10 cellular contexts compared by ENCODE assay signal in the genomic region with DNA sequence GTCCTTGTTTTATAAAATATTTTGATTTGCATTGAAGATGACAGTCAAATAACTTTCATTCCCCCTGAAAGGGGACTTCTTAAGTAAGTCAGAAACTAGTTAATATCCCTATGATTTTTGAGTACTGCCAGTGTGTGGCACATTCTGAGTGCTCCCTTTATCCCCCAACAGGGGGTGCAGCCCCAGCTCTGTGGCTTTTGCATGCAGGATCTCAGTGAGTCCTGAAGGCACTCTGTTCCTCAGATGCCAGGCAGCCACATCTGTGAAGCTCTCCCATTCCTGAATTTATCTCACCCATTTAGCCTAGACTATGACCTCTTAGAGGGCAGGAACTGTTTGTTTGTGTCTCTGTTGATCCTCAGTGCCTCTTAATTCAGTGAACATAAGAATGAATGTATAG.
A peak's percentile ranks its signal among the peaks of the same experiment; 100 is the strongest.
DNase-seq lines count a peak whose midpoint lies in the region; ATAC-seq and TF ChIP-seq lines count a peak whose summit lies in the region.
"Had no signal": no experiment of that assay in that cellular context is flagged by ENCODE, and none has a peak within 500 bp of the region (broad histone marks: within the 10 kb centered on the region; RNA-seq: fewer than 3 reads in every experiment).

No MANE protein-coding gene starts in this region.

- no peaks in the 10 kb centered on the region for H4K20me1 ChIP-seq in MM.1S (ENCODE audit: insufficient read depth, low read length)

- POLR2A ChIA-PET in activated CD4-positive, alpha-beta memory T cell treated with anti-CD3 and anti-CD28 coated beads, Interleukin-2, amount 10 ng/mL, durations not matched to agents 7 days and 5 days (lab: Charles Lee) = no interaction called here
- POLR2A ChIA-PET in activated CD4-positive, alpha-beta memory T cell treated with anti-CD3 and anti-CD28 coated beads for 36 hours (lab: Charles Lee) = no interaction called here

- intact Hi-C loops in activated CD4-positive, alpha-beta memory T cell treated with anti-CD3 and anti-CD28 coated beads for 36 hours (cut with micrococcal nuclease) = no loop called here

- H3K27me3 ChIP-seq in MM.1S (replicated peaks; ENCODE audit: insufficient read depth, low read length) = no peaks in the 10 kb centered on the region
- H3K27me3 ChIP-seq: upper lobe of left lung had no signal

- H3K79me2 ChIP-seq in MM.1S (ENCODE audit: low read length) = no peaks in the 10 kb centered on the region

- TF ChIP-seq CTCF in MM.1S (IDR thresholded peaks at IDR 0.05; ENCODE audit: low read length) = peak; percentile 45
- TF ChIP-seq CTCF in retinal pigment epithelial cell (conservative IDR thresholded peaks at IDR 0.05; ENCODE audit: low read depth, low read length) = peak; percentile 56
- no peak for TF ChIP-seq CTCF in omental fat pad (IDR thresholded peaks at IDR 0.05)

- ATAC-seq in HG02884 (IDR thresholded peaks at IDR 0.05; ENCODE audit: unreplicated experiment) = no peak
- no peak for ATAC-seq in omental fat pad (ENCODE audit: low FRiP score)

- H3K27me3 Mint-ChIP-seq in activated CD4-positive, alpha-beta memory T cell treated with anti-CD3 and anti-CD28 coated beads, Interleukin-2, amount 10 ng/mL, durations not matched to agents 7 days and 5 days = no peaks in the 10 kb centered on the region
- no peaks in the 10 kb centered on the region for H3K27me3 Mint-ChIP-seq in activated CD4-positive, alpha-beta memory T cell treated with anti-CD3 and anti-CD28 coated beads for 36 hours
- H3K27me3 Mint-ChIP-seq: activated B cell treated with CpG ODN at 0.5 μM for 24 hours had no signal

- no peaks in the 10 kb centered on the region for H3K9me3 Mint-ChIP-seq in activated CD4-positive, alpha-beta memory T cell treated with anti-CD3 and anti-CD28 coated beads, Interleukin-2, amount 10 ng/mL, durations not matched to agents 7 days and 5 days
- H3K9me3 Mint-ChIP-seq in activated CD4-positive, alpha-beta memory T cell treated with anti-CD3 and anti-CD28 coated beads for 36 hours = no peaks in the 10 kb centered on the region
- H3K9me3 Mint-ChIP-seq: activated B cell treated with CpG ODN at 0.5 μM for 24 hours had no signal

- CTCF ChIA-PET in activated CD4-positive, alpha-beta memory T cell treated with anti-CD3 and anti-CD28 coated beads, Interleukin-2, amount 10 ng/mL, durations not matched to agents 7 days and 5 days (lab: Charles Lee) = interaction anchor here (1.0 to 1.4 kb wide), 2 partner anchors 120 to 192 kb away, joined by 4 to 5 read pairs; no protein-coding TSS in a partner anchor
- CTCF ChIA-PET in activated CD4-positive, alpha-beta memory T cell treated with anti-CD3 and anti-CD28 coated beads for 36 hours (lab: Charles Lee) = interaction anchor here (1.1 to 1.2 kb wide), 3 partner anchors 115 to 321 kb away, joined by 3 to 4 read pairs (median 3); no protein-coding TSS in a partner anchor

- no peak overlapping the region for H3K4me3 Mint-ChIP-seq in activated CD4-positive, alpha-beta memory T cell treated with anti-CD3 and anti-CD28 coated beads, Interleukin-2, amount 10 ng/mL, durations not matched to agents 7 days and 5 days
- H3K4me3 Mint-ChIP-seq in activated CD4-positive, alpha-beta memory T cell treated with anti-CD3 and anti-CD28 coated beads for 36 hours = no peak overlapping the region
- H3K4me3 Mint-ChIP-seq: activated B cell treated with CpG ODN at 0.5 μM for 24 hours had no signal

- no peak overlapping the region for H3K27ac ChIP-seq in MM.1S (ENCODE audit: low read length)
- H3K27ac ChIP-seq: upper lobe of left lung had no signal

- H3K4me1 ChIP-seq in MM.1S (ENCODE audit: low read length) = no peaks in the 10 kb centered on the region
- H3K4me1 ChIP-seq: upper lobe of left lung had no signal

- no peak overlapping the region for H3K4me2 ChIP-seq in MM.1S (ENCODE audit: low read depth, low read length)

- no peaks in the 10 kb centered on the region for H3K36me3 ChIP-seq in MM.1S (replicated peaks; ENCODE audit: insufficient read depth, low read length)
- H3K36me3 ChIP-seq: upper lobe of left lung had no signal

- H3K9ac ChIP-seq in MM.1S (ENCODE audit: low read length) = no peak overlapping the region

- peaks cover 5% of the 10 kb centered on the region for H3K4me1 Mint-ChIP-seq in activated CD4-positive, alpha-beta memory T cell treated with anti-CD3 and anti-CD28 coated beads, Interleukin-2, amount 10 ng/mL, durations not matched to agents 7 days and 5 days
- peaks cover 5% of the 10 kb centered on the region for H3K4me1 Mint-ChIP-seq in activated CD4-positive, alpha-beta memory T cell treated with anti-CD3 and anti-CD28 coated beads for 36 hours (ENCODE audit: low read depth)
- H3K4me1 Mint-ChIP-seq: activated B cell treated with CpG ODN at 0.5 μM for 24 hours had no signal

- H3F3A ChIP-seq in MM.1S (ENCODE audit: insufficient read depth, low read length) = no peaks in the 10 kb centered on the region

- H3K9me3 ChIP-seq in MM.1S (replicated peaks; ENCODE audit: insufficient read depth, low read length) = no peaks in the 10 kb centered on the region
- H3K9me3 ChIP-seq: upper lobe of left lung had no signal

- no peak overlapping the region for H3K27ac Mint-ChIP-seq in activated CD4-positive, alpha-beta memory T cell treated with anti-CD3 and anti-CD28 coated beads, Interleukin-2, amount 10 ng/mL, durations not matched to agents 7 days and 5 days
- H3K27ac Mint-ChIP-seq in activated CD4-positive, alpha-beta memory T cell treated with anti-CD3 and anti-CD28 coated beads for 36 hours = no peak overlapping the region
- H3K27ac Mint-ChIP-seq: activated B cell treated with CpG ODN at 0.5 μM for 24 hours had no signal

- H3K9me2 ChIP-seq in MM.1S (replicated peaks; ENCODE audit: insufficient read depth, low read length) = no peaks in the 10 kb centered on the region

- H3K4me3 ChIP-seq in MM.1S (ENCODE audit: low read length) (no peak overlapping the region), retinal pigment epithelial cell (ENCODE audit: low read length) (no peak overlapping the region)
- H3K4me3 ChIP-seq: upper lobe of left lung had no signal

- H3K36me3 Mint-ChIP-seq in activated CD4-positive, alpha-beta memory T cell treated with anti-CD3 and anti-CD28 coated beads, Interleukin-2, amount 10 ng/mL, durations not matched to agents 7 days and 5 days (ENCODE audit: low read depth) = no peaks in the 10 kb centered on the region
- no peaks in the 10 kb centered on the region for H3K36me3 Mint-ChIP-seq in activated CD4-positive, alpha-beta memory T cell treated with anti-CD3 and anti-CD28 coated beads for 36 hours

- no peak overlapping the region for H2AFZ ChIP-seq in MM.1S (ENCODE audit: low read length)

- DNase-seq in activated CD4-positive, alpha-beta memory T cell treated with anti-CD3 and anti-CD28 coated beads, Interleukin-2, amount 10 ng/mL, durations not matched to agents 7 days and 5 days = peak; percentile 17
- no peak for DNase-seq in activated CD4-positive, alpha-beta memory T cell treated with anti-CD3 and anti-CD28 coated beads for 36 hours
- DNase-seq in MM.1S (peak; percentile 42), ecto neural progenitor cell (ENCODE audit: low spot score) (peak; percentile 62), retinal pigment epithelial cell (ENCODE audit: low read depth) (no peak), omental fat pad (ENCODE audit: low spot score) (no peak), OCI-M2 (lab: John Stamatoyannopoulos, UW; ENCODE audit: unreplicated experiment) (no peak)
- DNase-seq: activated B cell treated with CpG ODN at 0.5 μM for 24 hours, upper lobe of left lung had no signal

Comparison
In these comparisons a context has a peak if more than half of its experiments do, and no peak if none do; other contexts are left out.
1. DNase-seq: peak in activated CD4-positive, alpha-beta memory T cell treated with anti-CD3 and anti-CD28 coated beads, Interleukin-2, amount 10 ng/mL, durations not matched to agents 7 days and 5 days (single experiment), MM.1S (single experiment) and ecto neural progenitor cell (single experiment); none in activated CD4-positive, alpha-beta memory T cell treated with anti-CD3 and anti-CD28 coated beads for 36 hours (single experiment), retinal pigment epithelial cell (single experiment), omental fat pad (single experiment) and OCI-M2 (single experiment).
2. CTCF ChIP-seq: peak in MM.1S (single experiment) and retinal pigment epithelial cell (single experiment); none in omental fat pad (0 of 3).